ENCODE assay signal across 29 cellular contexts in the genomic region with DNA sequence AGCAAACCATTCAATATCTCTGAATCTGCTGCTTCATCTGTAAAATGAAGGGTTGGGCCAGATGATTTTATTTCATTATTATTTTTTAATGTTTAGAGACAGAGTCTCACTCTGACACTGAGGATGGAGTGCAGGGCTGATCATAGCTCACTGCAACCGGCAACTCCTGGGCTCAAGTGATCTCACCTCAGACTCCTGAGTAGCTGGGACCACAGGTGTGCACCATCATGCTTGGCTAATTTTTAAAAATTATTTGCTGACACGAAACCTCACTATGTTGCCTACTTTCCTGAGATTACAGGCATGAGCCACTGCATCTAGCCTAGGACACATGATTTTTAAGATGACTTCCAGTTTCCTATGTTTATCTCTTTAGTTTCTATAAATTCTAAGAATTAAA.
DNase-seq lines count a peak whose midpoint lies in the region; ATAC-seq, FAIRE-seq and TF ChIP-seq lines count a peak whose summit lies in the region.
"Had no signal": no experiment of that assay in that cellular context is flagged by ENCODE, and none has a peak within 500 bp of the region (broad histone marks: within the 10 kb centered on the region; RNA-seq: fewer than 3 reads in every experiment).

No MANE protein-coding gene starts in this region.

- H3K18ac ChIP-seq in H9 (ENCODE audit: insufficient read length, low read depth, low read length) (no peak overlapping the region), mesendoderm (ENCODE audit: low read length) (peak overlapping the region; percentile 51)

- H3K14ac ChIP-seq in H9 (ENCODE audit: insufficient read depth, low read length): no peak overlapping the region

- no peaks in the 10 kb centered on the region for H3K27me3 ChIP-seq in H9 (ENCODE audit: insufficient read depth, low read length)
- H3K27me3 ChIP-seq in Panc1 (ENCODE audit: control insufficient read depth, insufficient read depth, low read length): no peaks in the 10 kb centered on the region
- no peaks in the 10 kb centered on the region for H3K27me3 ChIP-seq in mesendoderm (ENCODE audit: insufficient read depth, low read length, poor library complexity)
- H3K27me3 ChIP-seq: breast epithelium, gastroesophageal sphincter, upper lobe of left lung had no signal

- H4K8ac ChIP-seq in H9 (replicated peaks; ENCODE audit: insufficient read length, low read depth, low read length) (no peak overlapping the region), mesendoderm (ENCODE audit: low read depth, low read length) (no peak overlapping the region)

- H3K9me3 ChIP-seq in A549 (no peaks in the 10 kb centered on the region), H9 (ENCODE audit: control insufficient read depth, low read depth, low read length) (no peaks in the 10 kb centered on the region), Panc1 (ENCODE audit: control insufficient read depth, insufficient read depth, low read depth, low read length) (no peaks in the 10 kb centered on the region), OCI-LY7 (ENCODE audit: low read length) (no peaks in the 10 kb centered on the region)
- H3K9me3 ChIP-seq: breast epithelium, gastroesophageal sphincter, mucosa of descending colon, upper lobe of left lung had no signal

- H4K20me1 ChIP-seq in H9 (ENCODE audit: control insufficient read depth, insufficient read depth, insufficient read length) (no peaks in the 10 kb centered on the region), OCI-LY7 (ENCODE audit: insufficient read depth, low read length) (no peaks in the 10 kb centered on the region)

- TF ChIP-seq EP300 in A549 (IDR thresholded peaks at IDR 0.05): no peak

- no TSS peak for BruUV-seq in Panc1 (replicated peaks; lab: Mats Ljungman, UMichigan)
- BruUV-seq in OCI-LY7 (replicated peaks; lab: Mats Ljungman, UMichigan): no TSS peak

- no peak overlapping the region for H3K4me3 Mint-ChIP-seq in H9
- no peak overlapping the region for H3K4me3 Mint-ChIP-seq in activated naive CD4-positive, alpha-beta T cell treated with anti-CD3 and anti-CD28 coated beads, Interleukin-2, amount 10 ng/mL, durations not matched to agents 7 days and 5 days
- H3K4me3 Mint-ChIP-seq: activated CD4-positive, alpha-beta T cell treated with anti-CD3 and anti-CD28 coated beads, Interleukin-2, amount 10 ng/mL, durations not matched to agents 24 days and 14 days; CD4-positive, alpha-beta memory T cell; HFFc6; IgD-negative memory B cell; natural killer cell; stimulated activated effector memory CD8-positive, alpha-beta T cell treated with anti-CD3 and anti-CD28 coated beads, Interleukin-12 subunit alpha, Interleukin-12 subunit beta, amount 100 ng/mL, for 72 hours had no signal

- no peak overlapping the region for H4K91ac ChIP-seq in H9 (ENCODE audit: insufficient read length, low read depth, low read length)

- peaks cover 77% of the 10 kb centered on the region for H3K4me1 ChIP-seq in A549
- H3K4me1 ChIP-seq in H9 (ENCODE audit: insufficient read depth, low read length): peaks cover 11% of the 10 kb centered on the region
- peaks cover 59% of the 10 kb centered on the region for H3K4me1 ChIP-seq in Panc1 (ENCODE audit: control insufficient read depth, insufficient read depth, low read length)
- peaks cover 7% of the 10 kb centered on the region for H3K4me1 ChIP-seq in mesendoderm (ENCODE audit: control insufficient read depth, low read depth, low read length)
- H3K4me1 ChIP-seq in OCI-LY7 (ENCODE audit: insufficient read depth, low read length, poor library complexity, severe bottlenecking): no peaks in the 10 kb centered on the region
- H3K4me1 ChIP-seq: breast epithelium had no signal

- no peak overlapping the region for H2BK15ac ChIP-seq in H9 (ENCODE audit: low read depth, low read length)
- H2BK15ac ChIP-seq in mesendoderm (replicated peaks; ENCODE audit: low read depth): no peak overlapping the region

- H3K9me2 ChIP-seq in OCI-LY7 (ENCODE audit: insufficient read depth, low read length): no peaks in the 10 kb centered on the region

- in situ Hi-C loops in Panc1 (cut with HindIII; ENCODE audit: low pct_unique_long_range_greater_than_20kb, low sequenced_read_pairs): no loop called here

- H3K27ac Mint-ChIP-seq in H9: peak overlapping the region; percentile 89 to 95 (median 95); a peak in 5 of 7 replicates
- H3K27ac Mint-ChIP-seq in activated naive CD4-positive, alpha-beta T cell treated with anti-CD3 and anti-CD28 coated beads, Interleukin-2, amount 10 ng/mL, durations not matched to agents 7 days and 5 days: no peak overlapping the region
- H3K27ac Mint-ChIP-seq: activated CD4-positive, alpha-beta T cell treated with anti-CD3 and anti-CD28 coated beads, Interleukin-2, amount 10 ng/mL, durations not matched to agents 24 days and 14 days; activated naive CD4-positive, alpha-beta T cell treated with anti-CD3 and anti-CD28 coated beads, Interleukin-2, amount 50 U/mL, for 72 hours; activated T-helper 2 cell treated with anti-CD3 and anti-CD28 coated beads, Interferon-gamma antibody, Interleukin-2, Interleukin-4, amounts not matched to agents 10 μg/mL and 5 μg/mL and 100 μg/mL, durations not matched to agents 14 hours and 24 hours and 36 hours; IgD-negative memory B cell; natural killer cell; stimulated activated effector memory CD8-positive, alpha-beta T cell treated with anti-CD3 and anti-CD28 coated beads, Interleukin-12 subunit alpha, Interleukin-12 subunit beta, amount 100 ng/mL, for 72 hours had no signal

- 87% methylated on average over 2 of the region's 2 CpGs for WGBS in A549 (ENCODE audit: missing lambda C conversion rate)
- WGBS in H9 (ENCODE audit: extremely low coverage, insufficient read length, low lambda C conversion rate): no CpG with 5 or more reads among the region's 2 CpGs
- WGBS in mesendoderm (ENCODE audit: extremely low coverage, insufficient coverage, low lambda C conversion rate): no CpG with 5 or more reads among the region's 2 CpGs

- peaks cover 0 to 8% (median 2%) of the 10 kb centered on the region in 3 experiments; a peak in 4 of 7 replicates for H3K36me3 Mint-ChIP-seq in H9 (ENCODE audit: insufficient read depth in 1 of 3, low read depth in 3 of 3)
- no peaks in the 10 kb centered on the region for H3K36me3 Mint-ChIP-seq in activated naive CD4-positive, alpha-beta T cell treated with anti-CD3 and anti-CD28 coated beads, Interleukin-2, amount 10 ng/mL, durations not matched to agents 7 days and 5 days
- H3K36me3 Mint-ChIP-seq: activated naive CD4-positive, alpha-beta T cell treated with anti-CD3 and anti-CD28 coated beads, Interleukin-2, amount 50 U/mL, for 72 hours; CD4-positive, alpha-beta memory T cell; IgD-negative memory B cell; natural killer cell; stimulated activated effector memory CD8-positive, alpha-beta T cell treated with anti-CD3 and anti-CD28 coated beads, Interleukin-12 subunit alpha, Interleukin-12 subunit beta, amount 100 ng/mL, for 72 hours had no signal

- H2AFZ ChIP-seq in H9 (ENCODE audit: low read length) (no peak overlapping the region), OCI-LY7 (ENCODE audit: low read length) (no peak overlapping the region)
- H2AFZ ChIP-seq: GM23248 had no signal

- no peak overlapping the region for H3T11ph ChIP-seq in H9 (ENCODE audit: low read length)

- FAIRE-seq in A549 (lab: Jason Lieb, UNC): no peak

- POLR2A ChIA-PET in A549 (lab: Yijun Ruan, JAX): no interaction called here
- POLR2A ChIA-PET in Panc1 (lab: Charles Lee): no interaction called here
- POLR2A ChIA-PET in OCI-LY7 (lab: Charles Lee): no interaction called here

- H3K79me1 ChIP-seq in H9 (ENCODE audit: insufficient read depth, low read depth, low read length, poor library complexity, severe bottlenecking) (no peaks in the 10 kb centered on the region), mesendoderm (ENCODE audit: low read length) (no peaks in the 10 kb centered on the region)

- H3K36me3 ChIP-seq in Panc1 (ENCODE audit: control insufficient read depth, insufficient read depth, low read length) (no peaks in the 10 kb centered on the region), mesendoderm (ENCODE audit: control insufficient read depth, insufficient read depth, low read length) (no peaks in the 10 kb centered on the region), OCI-LY7 (ENCODE audit: insufficient read depth, low read length) (no peaks in the 10 kb centered on the region)
- H3K36me3 ChIP-seq: breast epithelium, gastroesophageal sphincter, upper lobe of left lung, WERI-Rb-1 had no signal

- no peak for ATAC-seq in A549
- no peak for ATAC-seq in Panc1
- ATAC-seq: activated naive CD4-positive, alpha-beta T cell treated with anti-CD3 and anti-CD28 coated beads, Interleukin-2, amount 50 U/mL, for 72 hours; gastroesophageal sphincter; natural killer cell had no signal

- intact Hi-C loops in Panc1 (cut with micrococcal nuclease; ENCODE audit: unreplicated experiment) (loop anchor here (5.0 kb wide), 1 partner anchor 48 kb away; no protein-coding TSS in a partner anchor), OCI-LY7 (cut with micrococcal nuclease; ENCODE audit: unreplicated experiment) (no loop called here)

- H3K4me1 Mint-ChIP-seq in H9: peaks cover 74 to 83% of the 10 kb centered on the region in 2 experiments
- H3K4me1 Mint-ChIP-seq in activated naive CD4-positive, alpha-beta T cell treated with anti-CD3 and anti-CD28 coated beads, Interleukin-2, amount 10 ng/mL, durations not matched to agents 7 days and 5 days: no peaks in the 10 kb centered on the region
- H3K4me1 Mint-ChIP-seq: activated CD4-positive, alpha-beta T cell treated with anti-CD3 and anti-CD28 coated beads, Interleukin-2, amount 10 ng/mL, durations not matched to agents 24 days and 14 days; CD4-positive, alpha-beta memory T cell; IgD-negative memory B cell; natural killer cell; stimulated activated effector memory CD8-positive, alpha-beta T cell treated with anti-CD3 and anti-CD28 coated beads, Interleukin-12 subunit alpha, Interleukin-12 subunit beta, amount 100 ng/mL, for 72 hours had no signal

- H3K9me3 Mint-ChIP-seq in H9: no peaks in the 10 kb centered on the region
- no peaks in the 10 kb centered on the region for H3K9me3 Mint-ChIP-seq in activated naive CD4-positive, alpha-beta T cell treated with anti-CD3 and anti-CD28 coated beads, Interleukin-2, amount 10 ng/mL, durations not matched to agents 7 days and 5 days
- H3K9me3 Mint-ChIP-seq: activated CD4-positive, alpha-beta T cell treated with anti-CD3 and anti-CD28 coated beads, Interleukin-2, amount 10 ng/mL, durations not matched to agents 24 days and 14 days; activated naive CD4-positive, alpha-beta T cell treated with anti-CD3 and anti-CD28 coated beads, Interleukin-2, amount 50 U/mL, for 72 hours; activated T-helper 2 cell treated with anti-CD3 and anti-CD28 coated beads, Interferon-gamma antibody, Interleukin-2, Interleukin-4, amounts not matched to agents 10 μg/mL and 5 μg/mL and 100 μg/mL, durations not matched to agents 14 hours and 24 hours and 36 hours; CD4-positive, alpha-beta memory T cell; HFFc6; stimulated activated effector memory CD8-positive, alpha-beta T cell treated with anti-CD3 and anti-CD28 coated beads, Interleukin-12 subunit alpha, Interleukin-12 subunit beta, amount 100 ng/mL, for 72 hours had no signal

- no peak for DNase-seq in A549 (ENCODE audit: low read depth in 1 of 2, low spot score in 1 of 2)
- DNase-seq in H9: no peak
- DNase-seq in Panc1 (ENCODE audit: low read depth, low spot score): no peak
- DNase-seq in mesendoderm: no peak
- no peak for DNase-seq in activated naive CD4-positive, alpha-beta T cell treated with anti-CD3 and anti-CD28 coated beads, Interleukin-2, amount 10 ng/mL, durations not matched to agents 7 days and 5 days
- no peak for DNase-seq in OCI-LY7 (ENCODE audit: low spot score)
- DNase-seq in GF-D8 (lab: John Stamatoyannopoulos, UW): no peak
- DNase-seq in NCI-H2227 treated with DMSO at 0.1 percent for 48 hours (lab: John Stamatoyannopoulos, UW): no peak
- DNase-seq: activated CD4-positive, alpha-beta T cell treated with anti-CD3 and anti-CD28 coated beads, Interleukin-2, amount 10 ng/mL, durations not matched to agents 24 days and 14 days; activated CD8-positive, alpha-beta memory T cell treated with anti-CD3 and anti-CD28 coated beads for 24 hours; activated T-cell treated with anti-CD3 and anti-CD28 coated beads for 4 hours; CD4-positive, alpha-beta memory T cell; HFFc6; kidney glomerular epithelial cell; mucosa of descending colon; natural killer cell; NCI-H146; RPMI8226; T1000; upper lobe of left lung; WERI-Rb-1 had no signal

- H2BK5ac ChIP-seq in H9 (ENCODE audit: insufficient read length, low read length) (no peak overlapping the region), mesendoderm (ENCODE audit: low read length) (no peak overlapping the region)

- TF ChIP-seq POLR2A in A549 (IDR thresholded peaks at IDR 0.05; ENCODE audit: low read length): no peak

- no peak overlapping the region for H3K4me2 ChIP-seq in A549
- no peak overlapping the region for H3K4me2 ChIP-seq in H9 (ENCODE audit: insufficient read depth, insufficient read length, low read length)
- H3K4me2 ChIP-seq in mesendoderm (ENCODE audit: low read length): no peak overlapping the region
- H3K4me2 ChIP-seq in OCI-LY7 (ENCODE audit: low read length): no peak overlapping the region

- H3K23me2 ChIP-seq in H9 (ENCODE audit: insufficient read length, low read depth, low read length, poor library complexity, severe bottlenecking): no peaks in the 10 kb centered on the region

- no peak for TF ChIP-seq RAD21 in A549 (conservative IDR thresholded peaks at IDR 0.05 in 1 of 2, IDR thresholded peaks at IDR 0.05 in 1 of 2)

- no peak overlapping the region for H2BK120ac ChIP-seq in H9 (ENCODE audit: low read depth, low read length, poor library complexity, severe bottlenecking)
- H2BK120ac ChIP-seq in mesendoderm (ENCODE audit: low read depth, low read length): no peak overlapping the region

- CTCF ChIA-PET in A549 (lab: Yijun Ruan, JAX) (interaction anchor here (0.8 kb wide), 1 partner anchor 47 kb away, joined by 5 read pairs; no protein-coding TSS in a partner anchor), Panc1 (lab: Charles Lee) (no interaction called here), OCI-LY7 (lab: Charles Lee; ENCODE audit: unreplicated experiment) (no interaction called here)
- CTCF ChIA-PET in activated naive CD4-positive, alpha-beta T cell treated with anti-CD3 and anti-CD28 coated beads, Interleukin-2, amount 10 ng/mL, durations not matched to agents 7 days and 5 days (lab: Charles Lee): no interaction called here

- peak overlapping the region; percentile 32 to 79; a peak in 4 of 6 replicates for H3K27ac ChIP-seq in A549
- no peak overlapping the region for H3K27ac ChIP-seq in H9 (ENCODE audit: insufficient read length, low read depth, low read length)
- peak overlapping the region; percentile 86 for H3K27ac ChIP-seq in Panc1 (ENCODE audit: low read length)
- no peak overlapping the region for H3K27ac ChIP-seq in mesendoderm (ENCODE audit: low read depth, low read length)
- H3K27ac ChIP-seq in OCI-LY7 (ENCODE audit: low read depth, low read length, poor library complexity, severe bottlenecking): no peak overlapping the region
- H3K27ac ChIP-seq: breast epithelium, gastroesophageal sphincter, GM23248, upper lobe of left lung, WERI-Rb-1 had no signal

- H2BK20ac ChIP-seq in H9 (ENCODE audit: low read depth, low read length, poor library complexity, severe bottlenecking): no peak overlapping the region

- TF ChIP-seq CTCF in A549 (IDR thresholded peaks at IDR 0.05) (no peak), H9 (conservative IDR thresholded peaks at IDR 0.05) (no peak), Panc1 (IDR thresholded peaks at IDR 0.05) (no peak), OCI-LY7 (conservative IDR thresholded peaks at IDR 0.05; ENCODE audit: low read length) (no peak)

- no peak overlapping the region for H4K5ac ChIP-seq in H9 (ENCODE audit: insufficient read length, low read depth, low read length)
- no peak overlapping the region for H4K5ac ChIP-seq in mesendoderm (ENCODE audit: low read length)

- no peak overlapping the region for H2BK12ac ChIP-seq in H9 (ENCODE audit: insufficient read length, low read depth, low read length)

- H3K23ac ChIP-seq in H9 (ENCODE audit: insufficient read length, low read depth, low read length) (no peak overlapping the region), mesendoderm (ENCODE audit: low read length) (no peak overlapping the region)

- H3K79me2 ChIP-seq in H9 (ENCODE audit: insufficient read depth, low read length) (no peaks in the 10 kb centered on the region), mesendoderm (ENCODE audit: control insufficient read depth, insufficient read depth, low read length) (no peaks in the 10 kb centered on the region), OCI-LY7 (ENCODE audit: insufficient read depth, low read depth, low read length) (no peaks in the 10 kb centered on the region)

- no peak overlapping the region for H3K56ac ChIP-seq in H9 (ENCODE audit: insufficient read length, low read depth, low read length)
- H3K56ac ChIP-seq in mesendoderm (ENCODE audit: low read length): no peak overlapping the region

- H3K9ac ChIP-seq in H9 (ENCODE audit: extremely low read depth, insufficient read length, low read length) (no peak overlapping the region), mesendoderm (ENCODE audit: low read length) (no peak overlapping the region)
- H3K9ac ChIP-seq: GM23248 had no signal

- H3K4me3 ChIP-seq in A549 (no peak overlapping the region), Panc1 (ENCODE audit: low read depth in 2 of 2, low read length in 2 of 2) (no peak overlapping the region), mesendoderm (ENCODE audit: low read length) (no peak overlapping the region), OCI-LY7 (ENCODE audit: low read depth, low read length, poor library complexity, severe bottlenecking) (no peak overlapping the region)
- H3K4me3 ChIP-seq: breast epithelium, gastroesophageal sphincter, GM23248, lung, mucosa of descending colon, upper lobe of left lung had no signal

- H3K4ac ChIP-seq in H9 (ENCODE audit: low read depth, low read length) (no peak overlapping the region), mesendoderm (ENCODE audit: low read depth, low read length) (peak overlapping the region; percentile 60)

- no peaks in the 10 kb centered on the region for H3K27me3 Mint-ChIP-seq in H9 (ENCODE audit: low read depth)
- peaks cover 4% of the 10 kb centered on the region for H3K27me3 Mint-ChIP-seq in activated naive CD4-positive, alpha-beta T cell treated with anti-CD3 and anti-CD28 coated beads, Interleukin-2, amount 10 ng/mL, durations not matched to agents 7 days and 5 days
- H3K27me3 Mint-ChIP-seq: IgD-negative memory B cell had no signal

- no peak overlapping the region for H2AK5ac ChIP-seq in H9 (ENCODE audit: insufficient read length, low read length)
- H2AK5ac ChIP-seq in mesendoderm (ENCODE audit: low read length): no peak overlapping the region

Comparison
In these comparisons a context has a peak if more than half of its experiments do, and no peak if none do; other contexts are left out.
1. H3K27ac ChIP-seq: peak in A549 (2 of 2) and Panc1 (single experiment); none in H9 (single experiment), mesendoderm (single experiment) and OCI-LY7 (single experiment).